In genomic region chr2:153394247-153394646, GRCh38 we compare ENCODE assay signal across 34 cellular contexts.
"Had no signal": no experiment of that assay in that cellular context is flagged by ENCODE, and none has a peak within 500 bp of the region (broad histone marks: within the 10 kb centered on the region; RNA-seq: fewer than 3 reads in every experiment).

No MANE protein-coding gene starts in this region.

- DNase-seq: activated B cell treated with CpG ODN at 0.5 μM for 24 hours; activated CD4-positive, alpha-beta memory T cell treated with anti-CD3 and anti-CD28 coated beads for 36 hours; activated CD4-positive, alpha-beta T cell treated with anti-CD3 and anti-CD28 coated beads for 4 hours; activated CD4-positive, alpha-beta T cell treated with anti-CD3 and anti-CD28 coated beads, Interleukin-2, amount 10 ng/mL, durations not matched to agents 24 days and 14 days; activated CD4-positive, alpha-beta T cell treated with anti-CD3 and anti-CD28 coated beads, Interleukin-2, amount 50 U/mL, for 1 hour; activated CD4-positive, alpha-beta T cell treated with anti-CD3 and anti-CD28 coated beads, Interleukin-2, amount 50 U/mL, for 4 hours; activated CD4-positive, CD25-positive, alpha-beta regulatory T cell treated with anti-CD3 and anti-CD28 coated beads, Interleukin-2, amount 50 U/mL, for 72 hours; activated CD8-positive, alpha-beta memory T cell treated with anti-CD3 and anti-CD28 coated beads, Interleukin-2, amount 50 U/mL, for 4 hours; activated CD8-positive, alpha-beta T cell treated with anti-CD3 and anti-CD28 coated beads for 36 hours; activated effector memory CD4-positive, alpha-beta T cell treated with anti-CD3 and anti-CD28 coated beads, Interleukin-2, amount 50 U/mL, for 16 hours; activated gamma-delta T cell treated with Interleukin-2 at 50 U/mL for 16 hours; activated naive CD4-positive, alpha-beta T cell; activated naive CD4-positive, alpha-beta T cell treated with anti-CD3 and anti-CD28 coated beads for 36 hours; activated naive CD4-positive, alpha-beta T cell treated with anti-CD3 and anti-CD28 coated beads, Interleukin-2, amount 50 U/mL, for 16 hours; activated naive CD8-positive, alpha-beta T cell treated with anti-CD3 and anti-CD28 coated beads for 36 hours; activated T-cell treated with anti-CD3 and anti-CD28 coated beads for 4 hours; activated T-cell treated with anti-CD3 and anti-CD28 coated beads, Interleukin-2, amount 50 U/mL, for 1 hour; activated T-cell treated with anti-CD3 and anti-CD28 coated beads, Interleukin-2, amount 50 U/mL, for 4 hours; activated T-cell treated with anti-CD3 and anti-CD28 coated beads, Interleukin-2, amount 50 U/mL, for 72 hours; adrenal gland; amniotic stem cell; aorta; body of pancreas; brain microvascular endothelial cell; central memory CD4-positive, alpha-beta T cell; cerebellar nuclear complex; T-helper 1 cell; T-helper 2 cell; T-helper 9 cell had no signal

- ATAC-seq: activated CD8-positive, alpha-beta T cell treated with anti-CD3 and anti-CD28 coated beads for 36 hours; activated naive CD4-positive, alpha-beta T cell treated with anti-CD3 and anti-CD28 coated beads, Interleukin-2, amount 50 U/mL, for 72 hours; activated T-cell treated with anti-CD3 and anti-CD28 coated beads, Interleukin-2, amount 50 U/mL, for 4 hours; activated T-cell treated with anti-CD3 and anti-CD28 coated beads, Interleukin-2, amount 50 U/mL, for 72 hours; activated T-helper 17 cell treated with anti-CD3 and anti-CD28 coated beads, Interleukin-2, amount 50 U/mL, for 72 hours; body of pancreas had no signal

- H3K27ac ChIP-seq: adrenal gland, body of pancreas, brain microvascular endothelial cell, breast epithelium, VCaP had no signal

- H3K9me3 ChIP-seq: adrenal gland, body of pancreas had no signal

- FAIRE-seq: TTC549 had no signal

- H3K36me3 ChIP-seq: adrenal gland, brain microvascular endothelial cell, breast epithelium had no signal

- H3K4me3 ChIP-seq: adrenal gland, body of pancreas, breast epithelium had no signal

- H3K4me1 ChIP-seq: adrenal gland, body of pancreas, breast epithelium had no signal

- H3K27me3 ChIP-seq: adrenal gland, body of pancreas, brain microvascular endothelial cell, breast epithelium had no signal
